9 cellular contexts compared by ENCODE assay signal in the genomic region with DNA sequence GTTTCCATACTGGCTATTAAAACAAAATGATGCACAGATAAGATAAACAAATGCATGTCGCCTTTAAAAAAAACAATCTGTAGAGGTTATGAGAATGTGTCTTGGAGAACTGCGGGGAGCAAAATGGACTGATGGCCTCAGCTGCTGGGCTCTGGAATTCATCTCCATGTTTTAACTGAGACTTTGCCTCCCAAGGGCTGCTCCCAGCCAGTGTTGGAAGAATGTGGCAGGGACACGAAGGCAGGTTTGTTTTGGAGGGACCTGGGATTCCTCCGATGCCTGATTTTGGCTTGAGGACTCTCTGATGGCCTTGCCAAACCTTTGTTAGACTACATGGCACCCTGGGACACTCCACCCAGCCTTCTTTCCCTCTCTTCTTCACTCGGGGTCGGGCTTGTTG.
"Had no signal": no experiment of that assay in that cellular context is flagged by ENCODE, and none has a peak within 500 bp of the region (broad histone marks: within the 10 kb centered on the region; RNA-seq: fewer than 3 reads in every experiment).

No MANE protein-coding gene starts in this region.

- DNase-seq: H7, HFFc6, KG1 had no signal

- H3K4me1 Mint-ChIP-seq: GM23338 had no signal

- H3K4me1 ChIP-seq: HAP-1 had no signal

- H3K4me3 Mint-ChIP-seq: GM23338, HFFc6, IgD-negative memory B cell had no signal

- H3K27ac Mint-ChIP-seq: GM23338, HFFc6, IgD-negative memory B cell had no signal

- H3K9me3 ChIP-seq: HAP-1 had no signal

- H3K4me3 ChIP-seq: GM23338, HAP-1 had no signal

- H3K9me3 Mint-ChIP-seq: GM23338, HFFc6 had no signal

- ATAC-seq: GM23338, HCT116, HepG2 had no signal

- H3K36me3 ChIP-seq: HAP-1 had no signal

- H3K36me3 Mint-ChIP-seq: IgD-negative memory B cell had no signal

- H3K27ac ChIP-seq: HL-60 had no signal

- H2AFZ ChIP-seq: GM23338 had no signal

- FAIRE-seq: HepG2 had no signal

- H3K4me2 ChIP-seq: GM23338 had no signal
